8 cellular contexts compared by ENCODE assay signal in the genomic region with DNA sequence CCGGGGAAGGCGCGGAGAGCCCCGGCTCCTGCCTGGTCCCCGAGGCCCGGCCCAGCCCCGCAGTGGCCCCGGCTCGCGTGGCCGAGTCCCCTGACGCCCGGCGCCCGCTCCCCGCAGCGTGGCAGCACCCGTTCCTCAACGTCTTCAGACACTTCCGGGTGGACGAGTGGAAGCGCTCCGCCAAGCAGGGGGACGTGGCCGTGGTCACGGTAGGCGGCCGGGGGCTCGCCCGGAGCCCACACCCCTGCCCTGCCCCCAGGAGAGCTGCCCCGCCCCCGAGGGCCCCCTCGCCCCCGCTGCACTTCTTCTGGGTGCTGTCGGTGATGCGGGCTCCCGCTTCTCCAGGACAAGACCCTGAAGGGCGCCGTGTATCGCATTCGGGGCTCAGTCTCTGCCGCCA. TPM values are rescaled to one million over a fixed set of nuclear protein-coding genes. Genes with fewer than 3 reads are reported as not detected.
DNase-seq lines count a peak whose midpoint lies in the region; ATAC-seq and TF ChIP-seq lines count a peak whose summit lies in the region.

No MANE protein-coding gene starts in this region.

- H3K27me3 ChIP-seq in Caco-2 (replicated peaks; ENCODE audit: control insufficient read depth, insufficient read depth, low read length) (no peaks in the 10 kb centered on the region), H7 (ENCODE audit: control insufficient read depth, insufficient read depth, low read length) (no peaks in the 10 kb centered on the region), ovary (no peaks in the 10 kb centered on the region)

- no peak for ATAC-seq in GM18870 (IDR thresholded peaks at IDR 0.05; ENCODE audit: unreplicated experiment)

- intact Hi-C loops in Caco-2 (cut with micrococcal nuclease; ENCODE audit: unreplicated experiment) (no loop called here), ovary (cut with DNase I) (loop anchor here in 1 of 4 donors (10.0 kb wide), 1 partner anchor 265 kb away; a partner anchor contains a TSS)

- CTCF ChIA-PET in Caco-2 (lab: Charles Lee), result no interaction called here

- peaks cover 21% of the 10 kb centered on the region for H3K36me3 Mint-ChIP-seq in Caco-2 (ENCODE audit: insufficient read depth, unreplicated experiment)

- BruUV-seq in Caco-2 (replicated peaks; lab: Mats Ljungman, UMichigan), result no TSS peak

- no peak overlapping the region for H3K27ac Mint-ChIP-seq in Caco-2 (ENCODE audit: unreplicated experiment)

- POLR2A ChIA-PET in Caco-2 (lab: Charles Lee), result interaction anchor here (1.0 to 1.7 kb wide), 2 partner anchors 13 to 56 kb away, joined by 4 to 5 read pairs; a partner anchor contains a TSS

- TF ChIP-seq EP300 in ovary (IDR thresholded peaks at IDR 0.05), result no peak

- no peak for TF ChIP-seq CTCF in Caco-2 (IDR thresholded peaks at IDR 0.05; ENCODE audit: insufficient read depth in 1 of 2, low read depth in 1 of 2, low read length in 1 of 2, severe bottlenecking in 1 of 2, unreplicated experiment in 1 of 2)
- no peak for TF ChIP-seq CTCF in epithelial cell of proximal tubule (conservative IDR thresholded peaks at IDR 0.05; ENCODE audit: low read depth, low read length)
- TF ChIP-seq CTCF in ovary (IDR thresholded peaks at IDR 0.05), result no peak

- no peaks in the 10 kb centered on the region for H3K27me3 Mint-ChIP-seq in Caco-2 (ENCODE audit: insufficient read depth, unreplicated experiment)

- H3K4me1 Mint-ChIP-seq in Caco-2 (ENCODE audit: low read depth, unreplicated experiment), result no peaks in the 10 kb centered on the region

- DNase-seq in Caco-2 (no peak), H7 (peak; percentile 78), RPMI8226 (peak; percentile 61), epithelial cell of proximal tubule (ENCODE audit: low read depth) (no peak), ovary (no peak), H4 (ENCODE audit: low spot score) (no peak), D341Med (ENCODE audit: low spot score) (no peak)

- peak overlapping the region; percentile 69 for H3K4me3 ChIP-seq in Caco-2 (ENCODE audit: low read depth, low read length)
- H3K4me3 ChIP-seq in H7 (ENCODE audit: insufficient read depth, low read depth, low read length), result peak overlapping the region; percentile 74
- peak overlapping the region; percentile 70 for H3K4me3 ChIP-seq in epithelial cell of proximal tubule (ENCODE audit: low read depth, low read length)
- peak overlapping the region; percentile 71 for H3K4me3 ChIP-seq in ovary

- H3K36me3 ChIP-seq in Caco-2 (ENCODE audit: control insufficient read depth, insufficient read depth, low read length) (no peaks in the 10 kb centered on the region; the same call in 1 of the 2 replicates), H7 (replicated peaks; ENCODE audit: control insufficient read depth, insufficient read depth, low read length) (no peaks in the 10 kb centered on the region; the same call in 1 of the 2 replicates), ovary (no peaks in the 10 kb centered on the region)

- H3K4me3 Mint-ChIP-seq in Caco-2 (ENCODE audit: unreplicated experiment), result peak overlapping the region; percentile 71

- H3K9me3 Mint-ChIP-seq in Caco-2 (ENCODE audit: unreplicated experiment), result no peaks in the 10 kb centered on the region

- H3K4me1 ChIP-seq in Caco-2 (peaks cover 13% of the 10 kb centered on the region), ovary (ENCODE audit: insufficient read depth) (peaks cover 12% of the 10 kb centered on the region)

- WGBS in ovary, 3 donors, result 0 to 2% (median 1%) methylated on average over 28 to 42 of the region's 42 CpGs

- no peaks in the 10 kb centered on the region for H3K9me3 ChIP-seq in Caco-2
- H3K9me3 ChIP-seq in ovary, result no peaks in the 10 kb centered on the region

- no peak for TF ChIP-seq POLR2A in ovary (IDR thresholded peaks at IDR 0.05)

- peak overlapping the region in 1 of 2 donors; percentile 93 for H3K27ac ChIP-seq in ovary

RNA-seq across cellular contexts. Expression of a gene that starts 0.5 kb away (rescaled TPM):
- total RNA-seq in Caco-2 (2022) (57.8 and 60.9 TPM in 2 replicates), epithelial cell of proximal tubule (22.0 and 45.6 TPM in 2 replicates), ovary (10 to 100 TPM; 22.4 to 58.2 (median 45.1) TPM)
- 35.3 and 38.3 TPM in 2 replicates for total RNA-seq in H7 (2014; rRNA removed; shearing (Covaris generic))
- 10 to 100 TPM in 1 of 2 donors, 1 to 10 TPM in 1; 1.4 to 34.9 TPM for polyA plus RNA-seq in ovary
- 2.5 and 4.8 TPM in 2 replicates for total RNA-seq in H4 (2014; rRNA removed; shearing (Covaris generic))

RNA-seq across cellular contexts. Expression of a gene that starts 8.0 kb away (rescaled TPM):
- total RNA-seq in Caco-2 (2022) (33.0 and 40.7 TPM in 2 replicates), epithelial cell of proximal tubule (58.2 and 70.3 TPM in 2 replicates), ovary (10 to 100 TPM; 21.5 to 42.3 (median 31.3) TPM)
- 71.5 and 83.1 TPM in 2 replicates for total RNA-seq in H7 (2014; rRNA removed; shearing (Covaris generic))
- 10 to 100 TPM in 1 of 2 donors, under 1 TPM in 1; 0.98 to 22.9 TPM for polyA plus RNA-seq in ovary
- total RNA-seq in H4 (2014; rRNA removed; shearing (Covaris generic)), result 11.9 and 14.5 TPM in 2 replicates

RNA-seq across cellular contexts. Expression of a gene that starts 13.5 kb away (rescaled TPM):
- 67.1 and 67.4 TPM in 2 replicates for total RNA-seq in Caco-2 (2022)
- total RNA-seq in H7 (2014; rRNA removed; shearing (Covaris generic)), result 129 and 135 TPM in 2 replicates
- 206 and 224 TPM in 2 replicates for total RNA-seq in epithelial cell of proximal tubule
- 100 to 1,000 TPM in 2 of 7 donors, 10 to 100 TPM in 5; 61.8 to 139 (median 75.9) TPM for total RNA-seq in ovary
- polyA plus RNA-seq in ovary, result 100 to 1,000 TPM in 1 of 2 donors, 10 to 100 TPM in 1; 12.2 to 113 TPM
- total RNA-seq in H4 (2014; rRNA removed; shearing (Covaris generic)), result 85.7 and 112 TPM in 2 replicates

RNA-seq across cellular contexts. Expression of a gene that starts 18.3 kb away (rescaled TPM):
- total RNA-seq in Caco-2 (2022), result 96.7 and 106 TPM in 2 replicates
- 164 and 174 TPM in 2 replicates for total RNA-seq in H7 (2014; rRNA removed; shearing (Covaris generic))
- 73.8 and 85.8 TPM in 2 replicates for total RNA-seq in epithelial cell of proximal tubule
- total RNA-seq in ovary, result 100 to 1,000 TPM in 1 of 7 donors, 10 to 100 TPM in 6; 44.6 to 100 (median 80.6) TPM
- polyA plus RNA-seq in ovary, result 10 to 100 TPM; 11.6 to 96.6 TPM
- total RNA-seq in H4 (2014; rRNA removed; shearing (Covaris generic)), result 6.5 and 32.0 TPM in 2 replicates

RNA-seq across cellular contexts. Expression of a gene that starts 18.9 kb away (rescaled TPM):
- 0.39 and 0.54 TPM in 2 replicates for total RNA-seq in Caco-2 (2022)
- 4.5 and 5.5 TPM in 2 replicates for total RNA-seq in H7 (2014; rRNA removed; shearing (Covaris generic))
- 0.07 TPM in 1 of 2 replicates, not detected in the other for total RNA-seq in epithelial cell of proximal tubule
- total RNA-seq in ovary, result 1 to 10 TPM in 5 of 7 donors, under 1 TPM in 2; 0.57 to 2.6 (median 1.3) TPM
- polyA plus RNA-seq in ovary, result under 1 TPM; 0.10 to 0.59 TPM
- total RNA-seq in H4 (2014; rRNA removed; shearing (Covaris generic)), result not detected in 2 replicates

Comparison
In these comparisons a context has a peak if more than half of its experiments do, and no peak if none do; other contexts are left out.
1. DNase-seq: peak in H7 (single experiment) and RPMI8226 (single experiment); none in Caco-2 (0 of 2), epithelial cell of proximal tubule (single experiment), ovary (0 of 5), H4 (single experiment) and D341Med (single experiment).
2. Peak in every context shown above with its lines, with median percentiles within 50 percentile points of each other: H3K4me3 ChIP-seq.